ENCODE assay signal across 16 cellular contexts in genomic region chr16:20971420-20971819, GRCh38.
DNase-seq lines count a peak whose midpoint lies in the region; ATAC-seq and TF ChIP-seq lines count a peak whose summit lies in the region.
"Had no signal": no experiment of that assay in that cellular context is flagged by ENCODE, and none has a peak within 500 bp of the region (broad histone marks: within the 10 kb centered on the region; RNA-seq: fewer than 3 reads in every experiment).

No MANE protein-coding gene starts in this region.

- H3K9me3 Mint-ChIP-seq in GM23338, result no peaks in the 10 kb centered on the region

- H3K9me2 ChIP-seq in GM23338 (ENCODE audit: insufficient read depth), result no peaks in the 10 kb centered on the region

- H3K4me2 ChIP-seq in GM23338, result no peak overlapping the region
- no peak overlapping the region for H3K4me2 ChIP-seq in mammary epithelial cell (ENCODE audit: insufficient read depth, low read depth, low read length)

- in situ Hi-C loops in mammary epithelial cell (cut with MboI; ENCODE audit: low sequenced_read_pairs in 2 of 2), result no loop called here

- no peak for TF ChIP-seq EP300 in suprapubic skin (IDR thresholded peaks at IDR 0.05)

- CTCF ChIA-PET in mammary epithelial cell (lab: Charles Lee; ENCODE audit: low non-redundant PET), result no interaction called here

- H3F3A ChIP-seq in GM23338 (replicated peaks; ENCODE audit: low read depth), result peaks cover 9% of the 10 kb centered on the region

- no peak overlapping the region for H3K27ac Mint-ChIP-seq in GM23338
- H3K27ac Mint-ChIP-seq: B cell had no signal

- TF ChIP-seq POLR2A in suprapubic skin (IDR thresholded peaks at IDR 0.05), result no peak

- no peak for DNase-seq in GM23338 (ENCODE audit: low spot score)
- peak; percentile 82 for DNase-seq in mammary epithelial cell
- DNase-seq in foreskin keratinocyte, result peak; percentile 31 to 62
- DNase-seq in suprapubic skin (ENCODE audit: low spot score in 2 of 2), result no peak
- DNase-seq in left cardiac atrium, result no peak
- DNase-seq in stimulated activated CD4-positive, alpha-beta T cell treated with anti-CD3 and anti-CD28 coated beads, Interleukin-15, amount 100 ng/mL, for 24 hours, result no peak
- DNase-seq in activated gamma-delta T cell treated with Interleukin-2 at 50 U/mL for 16 hours, result no peak
- DNase-seq: Caco-2; CD4-positive, CD25-positive, alpha-beta regulatory T cell; KBM-7; NCI-H2081 treated with DMSO at 0.1 percent for 48 hours; NCI-H524; Right ventricle myocardium superior had no signal

- intact Hi-C loops in mammary epithelial cell (cut with micrococcal nuclease) (no loop called here), left cardiac atrium (cut with DNase I) (no loop called here)

- H3K79me2 ChIP-seq in GM23338 (replicated peaks; ENCODE audit: insufficient read depth) (no peaks in the 10 kb centered on the region), mammary epithelial cell (ENCODE audit: insufficient read depth, low read length) (no peaks in the 10 kb centered on the region)

- H3K4me3 ChIP-seq in GM23338 (no peak overlapping the region), mammary epithelial cell (replicated peaks in 1 of 3; ENCODE audit: insufficient read depth in 1 of 3, low read depth in 2 of 3, low read length in 3 of 3) (no peak overlapping the region), suprapubic skin (no peak overlapping the region)
- H3K4me3 ChIP-seq: SK-N-MC had no signal

- peaks cover 17% of the 10 kb centered on the region for H3K27me3 Mint-ChIP-seq in GM23338 (ENCODE audit: insufficient read depth, low read depth, poor library complexity)
- H3K27me3 Mint-ChIP-seq: CD4-positive, CD25-positive, alpha-beta regulatory T cell had no signal

- H3K36me3 ChIP-seq in GM23338 (ENCODE audit: insufficient read depth), result no peaks in the 10 kb centered on the region
- no peaks in the 10 kb centered on the region for H3K36me3 ChIP-seq in mammary epithelial cell (ENCODE audit: insufficient read depth, low read length)
- H3K36me3 ChIP-seq in suprapubic skin, result no peaks in the 10 kb centered on the region

- TF ChIP-seq CTCF in GM23338 (conservative IDR thresholded peaks at IDR 0.05; ENCODE audit: low read depth in 2 of 2), result no peak
- TF ChIP-seq CTCF in mammary epithelial cell (conservative IDR thresholded peaks at IDR 0.05 in 1 of 2, IDR thresholded peaks at IDR 0.05 in 1 of 2; ENCODE audit: extremely low read depth in 1 of 2, insufficient read depth in 1 of 2, low read depth in 1 of 2, low read length in 2 of 2), result no peak
- TF ChIP-seq CTCF in foreskin keratinocyte (conservative IDR thresholded peaks at IDR 0.05), result no peak
- no peak for TF ChIP-seq CTCF in suprapubic skin (IDR thresholded peaks at IDR 0.05)

- ATAC-seq in GM23338 (no peak), foreskin keratinocyte (peak; percentile 88), left cardiac atrium (no peak)
- ATAC-seq: Panc1 had no signal

- H4K20me1 ChIP-seq in GM23338 (replicated peaks; ENCODE audit: insufficient read depth), result no peaks in the 10 kb centered on the region
- no peaks in the 10 kb centered on the region for H4K20me1 ChIP-seq in mammary epithelial cell (ENCODE audit: insufficient read depth, low read length)

- H3K27ac ChIP-seq in GM23338 (ENCODE audit: low read depth) (no peak overlapping the region), mammary epithelial cell (ENCODE audit: insufficient read depth, low read depth, low read length) (no peak overlapping the region), foreskin keratinocyte (peak overlapping the region; percentile 48), suprapubic skin (peak overlapping the region; percentile 34)
- H3K27ac ChIP-seq: SK-N-MC had no signal

- no TSS peak for BruUV-seq in mammary epithelial cell (replicated peaks; lab: Mats Ljungman, UMichigan)

- H3K9me3 ChIP-seq in mammary epithelial cell (replicated peaks; ENCODE audit: insufficient read depth, low read length) (no peaks in the 10 kb centered on the region), suprapubic skin (no peaks in the 10 kb centered on the region)
- H3K9me3 ChIP-seq: Caco-2 had no signal

- H3K27me3 ChIP-seq in GM23338 (ENCODE audit: insufficient read depth), result no peaks in the 10 kb centered on the region
- no peaks in the 10 kb centered on the region for H3K27me3 ChIP-seq in mammary epithelial cell (ENCODE audit: insufficient read depth, low read length)
- peaks cover 5% of the 10 kb centered on the region for H3K27me3 ChIP-seq in foreskin keratinocyte
- no peaks in the 10 kb centered on the region for H3K27me3 ChIP-seq in suprapubic skin

- peaks cover 41% of the 10 kb centered on the region for H3K4me1 ChIP-seq in GM23338 (ENCODE audit: insufficient read depth)
- no peaks in the 10 kb centered on the region for H3K4me1 ChIP-seq in mammary epithelial cell (ENCODE audit: insufficient read depth, low read length)
- peaks cover 4% of the 10 kb centered on the region for H3K4me1 ChIP-seq in foreskin keratinocyte
- H3K4me1 ChIP-seq in suprapubic skin, result peaks cover 11% of the 10 kb centered on the region
- H3K4me1 ChIP-seq: Caco-2 had no signal

- 77% methylated on average over 8 of the region's 8 CpGs for WGBS in mammary epithelial cell (ENCODE audit: low coverage, missing lambda C conversion rate)
- 70% methylated on average over 8 of the region's 8 CpGs for WGBS in suprapubic skin

- H3K4me1 Mint-ChIP-seq in GM23338, result peaks cover 44% of the 10 kb centered on the region
- H3K4me1 Mint-ChIP-seq: B cell; CD4-positive, CD25-positive, alpha-beta regulatory T cell had no signal

- H3K9ac ChIP-seq in mammary epithelial cell (ENCODE audit: insufficient read depth, low read length), result no peak overlapping the region

- dilution Hi-C loops in mammary epithelial cell (cut with HindIII; ENCODE audit: low sequenced_read_pairs), result no loop called here

- H3K4me3 Mint-ChIP-seq in GM23338, result no peak overlapping the region
- H3K4me3 Mint-ChIP-seq: B cell; CD4-positive, CD25-positive, alpha-beta regulatory T cell had no signal

- H2AFZ ChIP-seq in GM23338 (peak overlapping the region; percentile 80), mammary epithelial cell (ENCODE audit: low read depth, low read length) (no peak overlapping the region)

- H3K36me3 Mint-ChIP-seq in GM23338 (ENCODE audit: low read depth), result no peaks in the 10 kb centered on the region
- H3K36me3 Mint-ChIP-seq: CD4-positive, CD25-positive, alpha-beta regulatory T cell had no signal

TF ChIP-seq in GM23338, 12 proteins besides CTCF, POLR2A, EP300 and RAD21:
- TF ChIP-seq EZH2 (IDR thresholded peaks at IDR 0.05; ENCODE audit: low read depth, unreplicated experiment), result no peak
- TF ChIP-seq ZNF331 (CRISPR knock-in tag; IDR thresholded peaks at IDR 0.05; ENCODE audit: low read depth), result no peak
- TF ChIP-seq CREB1 (CRISPR knock-in tag; IDR thresholded peaks at IDR 0.05; ENCODE audit: low read depth), result no peak
- no peak for TF ChIP-seq ZNF114 (CRISPR knock-in tag; IDR thresholded peaks at IDR 0.05)
- TF ChIP-seq EZH2phosphoT487 (IDR thresholded peaks at IDR 0.05; ENCODE audit: unreplicated experiment), result no peak
TF ChIP-seq in GM23338: peak in this region for 0.

Comparison
In these comparisons a context has a peak if more than half of its experiments do, and no peak if none do; other contexts are left out.
1. DNase-seq: peak in mammary epithelial cell (single experiment) and foreskin keratinocyte (2 of 2); none in GM23338 (single experiment), suprapubic skin (0 of 2), left cardiac atrium (single experiment), stimulated activated CD4-positive, alpha-beta T cell treated with anti-CD3 and anti-CD28 coated beads, Interleukin-15, amount 100 ng/mL, for 24 hours (single experiment) and activated gamma-delta T cell treated with Interleukin-2 at 50 U/mL for 16 hours (single experiment).
2. H3K27ac ChIP-seq: peak in foreskin keratinocyte (single experiment) and suprapubic skin (single experiment); none in GM23338 (single experiment) and mammary epithelial cell (single experiment).